In genomic region chr10:7317799-7318446, GRCh38 we compare ENCODE assay signal across 21 cellular contexts.
DNase-seq lines count a peak whose midpoint lies in the region; ATAC-seq, FAIRE-seq and TF ChIP-seq lines count a peak whose summit lies in the region.
"Had no signal": no experiment of that assay in that cellular context is flagged by ENCODE, and none has a peak within 500 bp of the region (broad histone marks: within the 10 kb centered on the region; RNA-seq: fewer than 3 reads in every experiment).

No MANE protein-coding gene starts in this region.

- no peak overlapping the region for H3K4me3 ChIP-seq in breast epithelium
- H3K4me3 ChIP-seq: lung, suprapubic skin had no signal

- DNase-seq in MCF 10A (ENCODE audit: unreplicated experiment) (no peak), breast epithelium (ENCODE audit: low spot score in 2 of 2) (no peak), D721Med (ENCODE audit: insufficient read length, low spot score) (no peak), NCI-H510A treated with DMSO at 0.1 percent for 48 hours (lab: John Stamatoyannopoulos, UW) (no peak), SW 1271 (lab: John Stamatoyannopoulos, UW) (no peak)
- DNase-seq in stimulated activated naive B cell treated with anti-CD40 and anti-IgM and Interleukin-4, amounts not matched to agents 10 μg/mL and 1 μg/mL and 100 μg/mL, for 72 hours = no peak
- DNase-seq: activated CD4-positive, CD25-positive, alpha-beta regulatory T cell; activated CD8-positive, alpha-beta memory T cell treated with anti-CD3 and anti-CD28 coated beads, Interleukin-2, amount 50 U/mL, for 4 hours; activated naive CD4-positive, alpha-beta T cell treated with anti-CD3 and anti-CD28 coated beads for 36 hours; dermis blood vessel endothelial cell; glutamatergic neuron; NCI-H146; NCI-H345; NK-92 treated with Interleukin-12 subunit alpha and Interleukin-12 subunit beta, amount 100 ng/mL, for 24 hours; SHP77; T-helper 2 cell had no signal

- H3K27ac ChIP-seq in breast epithelium = no peak overlapping the region
- H3K27ac ChIP-seq: suprapubic skin had no signal

- POLR2A ChIA-PET in MCF 10A (lab: Yijun Ruan, JAX) = no interaction called here

- H3K9me3 ChIP-seq in breast epithelium = no peaks in the 10 kb centered on the region
- H3K9me3 ChIP-seq: suprapubic skin had no signal

- H3K27me3 ChIP-seq in breast epithelium = no peaks in the 10 kb centered on the region
- H3K27me3 ChIP-seq: suprapubic skin had no signal

- H3K4me1 ChIP-seq in breast epithelium = peaks cover 9 to 10% of the 10 kb centered on the region in 2 donors

- H3K27ac Mint-ChIP-seq in MCF 10A (ENCODE audit: low read depth, unreplicated experiment) = peak overlapping the region; percentile 75
- H3K27ac Mint-ChIP-seq in activated T-helper 17 cell treated with anti-CD3 and anti-CD28 coated beads, Interleukin-2, amount 50 U/mL, for 72 hours = peak overlapping the region; percentile 17
- H3K27ac Mint-ChIP-seq in stimulated activated naive B cell treated with anti-CD40 and anti-IgM and Interleukin-4, amounts not matched to agents 10 μg/mL and 1 μg/mL and 100 μg/mL, for 72 hours = no peak overlapping the region
- H3K27ac Mint-ChIP-seq: activated naive CD4-positive, alpha-beta T cell treated with anti-CD3 and anti-CD28 coated beads for 36 hours had no signal

- H3K27me3 Mint-ChIP-seq in MCF 10A (ENCODE audit: insufficient read depth, unreplicated experiment) = no peaks in the 10 kb centered on the region
- no peaks in the 10 kb centered on the region for H3K27me3 Mint-ChIP-seq in activated T-helper 17 cell treated with anti-CD3 and anti-CD28 coated beads, Interleukin-2, amount 50 U/mL, for 72 hours
- no peaks in the 10 kb centered on the region for H3K27me3 Mint-ChIP-seq in stimulated activated naive B cell treated with anti-CD40 and anti-IgM and Interleukin-4, amounts not matched to agents 10 μg/mL and 1 μg/mL and 100 μg/mL, for 72 hours

- FAIRE-seq in D721Med (lab: Jason Lieb, UNC) = no peak

- peaks cover 15% of the 10 kb centered on the region for H3K9me3 Mint-ChIP-seq in MCF 10A (ENCODE audit: unreplicated experiment)
- peaks cover 4% of the 10 kb centered on the region for H3K9me3 Mint-ChIP-seq in activated T-helper 17 cell treated with anti-CD3 and anti-CD28 coated beads, Interleukin-2, amount 50 U/mL, for 72 hours
- peaks cover 4 to 8% of the 10 kb centered on the region in 2 donors for H3K9me3 Mint-ChIP-seq in stimulated activated naive B cell treated with anti-CD40 and anti-IgM and Interleukin-4, amounts not matched to agents 10 μg/mL and 1 μg/mL and 100 μg/mL, for 72 hours

- peak; percentile 38 for ATAC-seq in HG02798 (IDR thresholded peaks at IDR 0.05; ENCODE audit: poor library complexity, unreplicated experiment)
- no peak for ATAC-seq in activated T-helper 17 cell treated with anti-CD3 and anti-CD28 coated beads, Interleukin-2, amount 50 U/mL, for 72 hours (replicated peaks)
- ATAC-seq in stimulated activated naive B cell treated with anti-CD40 and anti-IgM and Interleukin-4, amounts not matched to agents 10 μg/mL and 1 μg/mL and 100 μg/mL, for 72 hours (replicated peaks) = peak; percentile 84 to 86
- ATAC-seq: esophagus mucosa had no signal

- H3K4me3 Mint-ChIP-seq in MCF 10A (ENCODE audit: unreplicated experiment) = no peak overlapping the region
- H3K4me3 Mint-ChIP-seq in activated T-helper 17 cell treated with anti-CD3 and anti-CD28 coated beads, Interleukin-2, amount 50 U/mL, for 72 hours = no peak overlapping the region
- H3K4me3 Mint-ChIP-seq in stimulated activated naive B cell treated with anti-CD40 and anti-IgM and Interleukin-4, amounts not matched to agents 10 μg/mL and 1 μg/mL and 100 μg/mL, for 72 hours = peak overlapping the region in 1 of 2 donors; percentile 9
- H3K4me3 Mint-ChIP-seq: activated naive CD4-positive, alpha-beta T cell treated with anti-CD3 and anti-CD28 coated beads for 36 hours had no signal

- intact Hi-C loops in MCF 10A (cut with micrococcal nuclease) = no loop called here
- intact Hi-C loops in breast epithelium (cut with DNase I; ENCODE audit: low total_unique reads) = no loop called here

- no peak for TF ChIP-seq POLR2A in breast epithelium (IDR thresholded peaks at IDR 0.05)

- peaks cover 4% of the 10 kb centered on the region for H3K36me3 Mint-ChIP-seq in MCF 10A (ENCODE audit: insufficient read depth, unreplicated experiment)
- H3K36me3 Mint-ChIP-seq in activated T-helper 17 cell treated with anti-CD3 and anti-CD28 coated beads, Interleukin-2, amount 50 U/mL, for 72 hours (ENCODE audit: low read depth) = peaks cover 9% of the 10 kb centered on the region
- peaks cover 42 to 58% of the 10 kb centered on the region in 2 donors for H3K36me3 Mint-ChIP-seq in stimulated activated naive B cell treated with anti-CD40 and anti-IgM and Interleukin-4, amounts not matched to agents 10 μg/mL and 1 μg/mL and 100 μg/mL, for 72 hours

- CTCF ChIA-PET in MCF 10A (lab: Yijun Ruan, JAX) = no interaction called here

- no peaks in the 10 kb centered on the region for H3K36me3 ChIP-seq in breast epithelium
- H3K36me3 ChIP-seq: suprapubic skin had no signal

- TF ChIP-seq CTCF in MCF 10A (IDR thresholded peaks at IDR 0.05; ENCODE audit: unreplicated experiment) (no peak), breast epithelium (IDR thresholded peaks at IDR 0.05) (no peak), D721Med (IDR thresholded peaks at IDR 0.05; ENCODE audit: insufficient read depth, missing control alignments) (no peak)

- H3K4me1 Mint-ChIP-seq in MCF 10A (ENCODE audit: insufficient read depth, unreplicated experiment) = peaks cover 32% of the 10 kb centered on the region
- peaks cover 47% of the 10 kb centered on the region for H3K4me1 Mint-ChIP-seq in activated T-helper 17 cell treated with anti-CD3 and anti-CD28 coated beads, Interleukin-2, amount 50 U/mL, for 72 hours
- H3K4me1 Mint-ChIP-seq in stimulated activated naive B cell treated with anti-CD40 and anti-IgM and Interleukin-4, amounts not matched to agents 10 μg/mL and 1 μg/mL and 100 μg/mL, for 72 hours = peaks cover 44 to 63% of the 10 kb centered on the region in 2 donors

- BruUV-seq in MCF 10A (replicated peaks; lab: Mats Ljungman, UMichigan) = no TSS peak
